Comparison of ENCODE assay signal across 8 cellular contexts in genomic region chr10:69317175-69318086, GRCh38. TPM values are rescaled to one million over a fixed set of nuclear protein-coding genes. Genes with fewer than 3 reads are reported as not detected.
DNase-seq lines count a peak whose midpoint lies in the region; ATAC-seq and TF ChIP-seq lines count a peak whose summit lies in the region.

No MANE protein-coding gene starts in this region.

- no peak for TF ChIP-seq RAD21 in IMR-90 (IDR thresholded peaks at IDR 0.05; ENCODE audit: low read length)

- POLR2A ChIA-PET in IMR-90 (lab: Charles Lee; ENCODE audit: unreplicated experiment): interaction anchor here (0.6 kb wide), 1 partner anchor 36 kb away, joined by 3 read pairs; no protein-coding TSS in a partner anchor

- H3K23ac ChIP-seq in IMR-90 (ENCODE audit: low read depth, low read length): peak overlapping the region; percentile 16; the same call in 1 of the 2 replicates

- H3K27me3 ChIP-seq in IMR-90 (ENCODE audit: control insufficient read depth, insufficient read depth, low read length) (no peaks in the 10 kb centered on the region; the same call in 1 of the 2 replicates), lower lobe of right lung (ENCODE audit: low read depth) (no peaks in the 10 kb centered on the region)

- H4K20me1 ChIP-seq in IMR-90 (ENCODE audit: insufficient read depth, low read length): peaks cover 31% of the 10 kb centered on the region

- peak overlapping the region; percentile 37 for H4K5ac ChIP-seq in IMR-90 (ENCODE audit: low read depth, low read length)

- no TSS peak for BruUV-seq in IMR-90 (replicated peaks; lab: Mats Ljungman, UMichigan)

- peak overlapping the region; percentile 96 for H2AFZ ChIP-seq in IMR-90 (replicated peaks; ENCODE audit: low read length, poor library complexity)

- intact Hi-C loops in IMR-90 (cut with micrococcal nuclease) (loop anchor here (5.0 kb wide), 2 partner anchors 45 to 80 kb away; no protein-coding TSS in a partner anchor), lower lobe of right lung (cut with DNase I) (no loop called here)

- no peak for TF ChIP-seq CTCF in IMR-90 (conservative IDR thresholded peaks at IDR 0.05; ENCODE audit: low read depth, low read length)
- TF ChIP-seq CTCF in astrocyte of the spinal cord (IDR thresholded peaks at IDR 0.05; ENCODE audit: low read depth, low read length): no peak
- TF ChIP-seq CTCF in lower lobe of right lung (IDR thresholded peaks at IDR 0.05): no peak

- peaks cover 20 to 45% of the 10 kb centered on the region in 2 experiments for H3K79me1 ChIP-seq in IMR-90 (ENCODE audit: low read depth in 1 of 2, low read length in 2 of 2)

- H2BK5ac ChIP-seq in IMR-90 (ENCODE audit: low read depth, low read length, poor library complexity, severe bottlenecking): no peak overlapping the region

- H3K18ac ChIP-seq in IMR-90 (ENCODE audit: low read depth, low read length): no peak overlapping the region

- in situ Hi-C loops in IMR-90 (cut with MboI; ENCODE audit: low sequenced_read_pairs): no loop called here
- in situ Hi-C loops in astrocyte of the spinal cord (cut with HindIII; ENCODE audit: low sequenced_read_pairs): no loop called here

- peak overlapping the region; percentile 74 for H3K4me2 ChIP-seq in IMR-90 (ENCODE audit: low read depth, low read length)

- H2BK15ac ChIP-seq in IMR-90 (ENCODE audit: low read depth, low read length): no peak overlapping the region

- 83% methylated on average over 1 of the region's 10 CpGs; no CpG with 5 or more reads in 1 of the 2 experiments for WGBS in IMR-90 (ENCODE audit: extremely low coverage in 2 of 2, insufficient read length in 1 of 2), 2 experiments
- 77% methylated on average over 10 of the region's 10 CpGs for WGBS in urinary bladder

- ATAC-seq in GM19463 (IDR thresholded peaks at IDR 0.05; ENCODE audit: unreplicated experiment): peak; percentile 37
- no peak for ATAC-seq in IMR-90 (ENCODE audit: low read depth)
- ATAC-seq in lower lobe of right lung: peak; percentile 61

- H3K9me1 ChIP-seq in IMR-90 (ENCODE audit: insufficient read depth, low read length): peaks cover 37% of the 10 kb centered on the region

- 0 out of 2 replicates have a peak overlapping the region, but pooled peaks have one; percentile 68 for H2BK120ac ChIP-seq in IMR-90 (ENCODE audit: low read depth, low read length)

- H2AK9ac ChIP-seq in IMR-90 (replicated peaks; ENCODE audit: low read depth, low read length, poor library complexity): peak overlapping the region; percentile 93

- H4K8ac ChIP-seq in IMR-90 (ENCODE audit: low read depth in 2 of 2, low read length in 2 of 2): peak overlapping the region; percentile 83 to 86

- peak overlapping the region; percentile 39; the same call in 1 of the 2 replicates for H4K91ac ChIP-seq in IMR-90 (ENCODE audit: insufficient read depth, low read depth, low read length)

- no peak overlapping the region; the same call in 1 of the 2 replicates for H2BK20ac ChIP-seq in IMR-90 (ENCODE audit: low read depth, low read length)

- DNase-seq in DMS53 (lab: John Stamatoyannopoulos, UW) (peak; percentile 76), IMR-90 (no peak), astrocyte of the spinal cord (ENCODE audit: low read depth, low spot score) (no peak), lower lobe of right lung (no peak), NCI-H82 treated with DMSO at 0.1 percent for 48 hours (lab: John Stamatoyannopoulos, UW; ENCODE audit: unreplicated experiment) (no peak), glomerular visceral epithelial cell (ENCODE audit: extremely low spot score) (no peak)

- H2AK5ac ChIP-seq in IMR-90 (ENCODE audit: low read depth, low read length): peak overlapping the region; percentile 76

- no peaks in the 10 kb centered on the region for H3K36me3 ChIP-seq in IMR-90 (ENCODE audit: control insufficient read depth, insufficient read depth, low read length)
- no peaks in the 10 kb centered on the region for H3K36me3 ChIP-seq in lower lobe of right lung
- H3K36me3 ChIP-seq in urinary bladder (ENCODE audit: insufficient read depth): no peaks in the 10 kb centered on the region

- dilution Hi-C loops in IMR-90 (cut with HindIII; ENCODE audit: low sequenced_read_pairs, unreplicated experiment): no loop called here

- CTCF ChIA-PET in IMR-90 (lab: Yijun Ruan, JAX): no interaction called here

- H3K4me1 ChIP-seq in IMR-90 (ENCODE audit: control insufficient read depth, insufficient read depth, low read length) (peaks cover 30% of the 10 kb centered on the region), lower lobe of right lung (peaks cover 41% of the 10 kb centered on the region), urinary bladder (ENCODE audit: insufficient read depth) (no peaks in the 10 kb centered on the region)

- H3K27ac ChIP-seq in IMR-90 (ENCODE audit: insufficient read depth, low read length): no peak overlapping the region; the same call in 1 of the 2 replicates
- peak overlapping the region; percentile 97 for H3K27ac ChIP-seq in lower lobe of right lung
- peak overlapping the region; percentile 96 for H3K27ac ChIP-seq in urinary bladder (ENCODE audit: low read depth)

- H3K56ac ChIP-seq in IMR-90 (ENCODE audit: extremely low read depth, insufficient read depth, low read length): no peak overlapping the region

- H3K9me3 ChIP-seq in IMR-90 (ENCODE audit: control insufficient read depth, insufficient read depth, low read length): no peaks in the 10 kb centered on the region
- no peaks in the 10 kb centered on the region for H3K9me3 ChIP-seq in lower lobe of right lung

- H3K4me3 ChIP-seq in IMR-90 (ENCODE audit: insufficient read depth, low read depth, low read length): peak overlapping the region; percentile 90
- peak overlapping the region; percentile 89 for H3K4me3 ChIP-seq in astrocyte of the spinal cord (ENCODE audit: low read depth, low read length)
- H3K4me3 ChIP-seq in lower lobe of right lung: peak overlapping the region; percentile 98
- H3K4me3 ChIP-seq in urinary bladder (ENCODE audit: low read depth, low read length): peak overlapping the region; percentile 78

- H3K14ac ChIP-seq in IMR-90 (replicated peaks; ENCODE audit: low read depth, low read length): peak overlapping the region; percentile 51

- H3K4ac ChIP-seq in IMR-90 (ENCODE audit: low read depth, low read length): peak overlapping the region; percentile 76

- H3K9ac ChIP-seq in IMR-90 (ENCODE audit: low read depth, low read length): 0 out of 2 replicates have a peak overlapping the region, but pooled peaks have one; percentile 26

- TF ChIP-seq POLR2A in IMR-90 (IDR thresholded peaks at IDR 0.05; ENCODE audit: low read depth, low read length): no peak

TF ChIP-seq in IMR-90, 13 proteins besides CTCF, POLR2A, EP300 and RAD21:
- peak; percentile 63; the same call in 1 of the 2 replicates for TF ChIP-seq CEBPB (IDR thresholded peaks at IDR 0.05; ENCODE audit: low read depth, low read length)
- no peak for TF ChIP-seq SMC3 (IDR thresholded peaks at IDR 0.05; ENCODE audit: low read depth, low read length)

RNA-seq across cellular contexts. Expression of gene HK1, which starts 39.1 kb away (rescaled TPM):
- total RNA-seq in IMR-90 (2012; rRNA removed) (90.5 and 107 TPM in 2 replicates), lower lobe of right lung (85.1 TPM), urinary bladder (37.5 TPM)
- polyA plus RNA-seq in IMR-90 (2012; rRNA removed) (47.7 and 53.7 TPM in 2 replicates), urinary bladder (130 TPM)
- 31.0 and 34.7 TPM in 2 replicates for polyA plus RNA-seq in IMR-90 (2012; cell fraction: cytosol; rRNA removed)
- 30.4 and 36.1 TPM in 2 replicates for polyA plus RNA-seq in IMR-90 (2012; cell fraction: nucleus; rRNA removed; ENCODE audit: low replicate concordance)
